Comparison of ENCODE assay signal across 21 cellular contexts in the genomic region with DNA sequence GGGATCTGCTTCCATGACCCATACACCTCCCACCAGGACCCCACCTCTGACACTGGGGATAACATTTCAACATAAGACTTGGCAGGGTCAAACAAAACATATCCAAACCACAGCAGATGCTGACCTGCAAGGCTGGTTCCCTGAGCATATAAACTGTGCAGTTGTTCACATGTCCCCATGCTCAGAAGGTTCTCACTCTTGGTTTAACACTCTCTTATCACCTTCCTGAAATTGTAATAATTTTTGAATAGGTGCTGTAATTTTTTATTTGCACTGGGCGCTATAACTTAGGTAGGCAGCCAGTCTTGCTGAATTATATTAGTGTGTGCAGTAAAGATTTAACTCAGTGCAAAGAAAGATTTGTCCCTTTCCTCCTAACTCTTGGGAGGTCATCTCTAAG.
DNase-seq lines count a peak whose midpoint lies in the region; ATAC-seq, FAIRE-seq and TF ChIP-seq lines count a peak whose summit lies in the region.
"Had no signal": no experiment of that assay in that cellular context is flagged by ENCODE, and none has a peak within 500 bp of the region (broad histone marks: within the 10 kb centered on the region; RNA-seq: fewer than 3 reads in every experiment).

No MANE protein-coding gene starts in this region.

- dilution Hi-C loops in keratinocyte (cut with MboI; ENCODE audit: extremely low pct_ligation_motif_present, low sequenced_read_pairs), result no loop called here

- H3K9me1 ChIP-seq in keratinocyte (ENCODE audit: control insufficient read depth, extremely low read depth, insufficient read depth, low read length), result no peaks in the 10 kb centered on the region

- no peaks in the 10 kb centered on the region for H3K9me3 ChIP-seq in OCI-LY7 (ENCODE audit: low read length)
- H3K9me3 ChIP-seq in keratinocyte (ENCODE audit: control insufficient read depth, low read depth, low read length), result no peaks in the 10 kb centered on the region
- H3K9me3 ChIP-seq in mucosa of descending colon, result no peaks in the 10 kb centered on the region
- no peaks in the 10 kb centered on the region for H3K9me3 ChIP-seq in osteoblast (ENCODE audit: low read depth, low read length)
- no peaks in the 10 kb centered on the region for H3K9me3 ChIP-seq in CD8-positive, alpha-beta memory T cell (ENCODE audit: low read length)

- H3K4me2 ChIP-seq in OCI-LY7 (ENCODE audit: low read length) (no peak overlapping the region), keratinocyte (ENCODE audit: control insufficient read depth, extremely low read depth, insufficient read depth, low read depth, low read length) (no peak overlapping the region), osteoblast (ENCODE audit: insufficient read depth, low read length) (no peak overlapping the region)
- H3K4me2 ChIP-seq: BLaER1 treated with 17β-estradiol and CSF1 and Interleukin-3, amounts not matched to agents 10 nM and 100 nM had no signal

- FAIRE-seq in keratinocyte (lab: Jason Lieb, UNC) (peak; percentile 20), D721Med (lab: Jason Lieb, UNC) (no peak)
- FAIRE-seq: A204.1, G401.6, GM12891, GM19239 had no signal

- H3K27me3 ChIP-seq in keratinocyte (ENCODE audit: control insufficient read depth, extremely low read depth, insufficient read depth, low read length) (no peaks in the 10 kb centered on the region), osteoblast (ENCODE audit: insufficient read depth, low read length) (no peaks in the 10 kb centered on the region)
- H3K27me3 ChIP-seq in CD8-positive, alpha-beta memory T cell (ENCODE audit: insufficient read depth, low read length, poor library complexity, severe bottlenecking), result no peaks in the 10 kb centered on the region
- H3K27me3 ChIP-seq: BLaER1 treated with 17β-estradiol and CSF1 and Interleukin-3, amounts not matched to agents 10 nM and 100 nM had no signal

- no peak overlapping the region for H3K4me3 Mint-ChIP-seq in CD8-positive, alpha-beta memory T cell
- H3K4me3 Mint-ChIP-seq in activated T-helper 1 cell treated with anti-CD3 and anti-CD28 coated beads, Interleukin-12 subunit alpha, Interleukin-12 subunit beta, Interleukin-2, Interleukin-4 antibody, amounts not matched to agents 30 ng/mL and 10 ng/mL and 1 ng/mL, durations not matched to agents 14 hours and 24 hours and 36 hours, result no peak overlapping the region
- H3K4me3 Mint-ChIP-seq: B cell; CD4-positive, alpha-beta T cell; CD8-positive, alpha-beta T cell had no signal

- H3K4me3 ChIP-seq in OCI-LY7 (ENCODE audit: low read depth, low read length, poor library complexity, severe bottlenecking) (no peak overlapping the region), keratinocyte (ENCODE audit: control insufficient read depth in 2 of 3, extremely low read depth in 1 of 3, insufficient read depth in 2 of 3, low read depth in 1 of 3, low read length in 3 of 3) (no peak overlapping the region), mucosa of descending colon (no peak overlapping the region), osteoblast (ENCODE audit: insufficient read depth, low read length) (no peak overlapping the region)
- H3K4me3 ChIP-seq in CD8-positive, alpha-beta memory T cell (ENCODE audit: low read length), result no peak overlapping the region
- H3K4me3 ChIP-seq: BLaER1 treated with 17β-estradiol and CSF1 and Interleukin-3, amounts not matched to agents 10 nM and 100 nM had no signal

- TF ChIP-seq CTCF in OCI-LY7 (conservative IDR thresholded peaks at IDR 0.05; ENCODE audit: low read length) (no peak), keratinocyte (optimal IDR thresholded peaks at IDR 0.05 in 1 of 3, IDR thresholded peaks at IDR 0.05 in 1 of 3, conservative IDR thresholded peaks at IDR 0.05 in 1 of 3; ENCODE audit: extremely low read depth in 1 of 3, insufficient read depth in 2 of 3, low read length in 3 of 3) (no peak), mucosa of descending colon (IDR thresholded peaks at IDR 0.05) (no peak), osteoblast (IDR thresholded peaks at IDR 0.05; ENCODE audit: extremely low read depth, low read depth, low read length) (no peak), D721Med (IDR thresholded peaks at IDR 0.05; ENCODE audit: insufficient read depth, missing control alignments) (no peak)

- H3K36me3 Mint-ChIP-seq in CD8-positive, alpha-beta memory T cell, result peaks cover 0 to 2% (median 0%) of the 10 kb centered on the region in 3 donors
- no peaks in the 10 kb centered on the region for H3K36me3 Mint-ChIP-seq in activated T-helper 1 cell treated with anti-CD3 and anti-CD28 coated beads, Interleukin-12 subunit alpha, Interleukin-12 subunit beta, Interleukin-2, Interleukin-4 antibody, amounts not matched to agents 30 ng/mL and 10 ng/mL and 1 ng/mL, durations not matched to agents 14 hours and 24 hours and 36 hours (ENCODE audit: low read depth)
- H3K36me3 Mint-ChIP-seq: CD8-positive, alpha-beta T cell had no signal

- no peaks in the 10 kb centered on the region for H4K20me1 ChIP-seq in OCI-LY7 (ENCODE audit: insufficient read depth, low read length)
- no peaks in the 10 kb centered on the region for H4K20me1 ChIP-seq in keratinocyte (ENCODE audit: control insufficient read depth, extremely low read depth, insufficient read depth, low read length)
- H4K20me1 ChIP-seq in osteoblast (ENCODE audit: insufficient read depth, low read length), result no peaks in the 10 kb centered on the region
- H4K20me1 ChIP-seq: BLaER1 treated with 17β-estradiol and CSF1 and Interleukin-3, amounts not matched to agents 10 nM and 100 nM had no signal

- H3K27me3 Mint-ChIP-seq in CD8-positive, alpha-beta memory T cell, result peaks cover 0 to 1% of the 10 kb centered on the region in 2 donors
- H3K27me3 Mint-ChIP-seq in activated T-helper 1 cell treated with anti-CD3 and anti-CD28 coated beads, Interleukin-12 subunit alpha, Interleukin-12 subunit beta, Interleukin-2, Interleukin-4 antibody, amounts not matched to agents 30 ng/mL and 10 ng/mL and 1 ng/mL, durations not matched to agents 14 hours and 24 hours and 36 hours (ENCODE audit: insufficient read depth), result no peaks in the 10 kb centered on the region
- H3K27me3 Mint-ChIP-seq: B cell; CD4-positive, alpha-beta T cell had no signal

- no peaks in the 10 kb centered on the region for H3K4me1 Mint-ChIP-seq in CD8-positive, alpha-beta memory T cell
- H3K4me1 Mint-ChIP-seq in activated T-helper 1 cell treated with anti-CD3 and anti-CD28 coated beads, Interleukin-12 subunit alpha, Interleukin-12 subunit beta, Interleukin-2, Interleukin-4 antibody, amounts not matched to agents 30 ng/mL and 10 ng/mL and 1 ng/mL, durations not matched to agents 14 hours and 24 hours and 36 hours (ENCODE audit: low read depth), result no peaks in the 10 kb centered on the region
- H3K4me1 Mint-ChIP-seq: B cell had no signal

- no peaks in the 10 kb centered on the region for H3K9me2 ChIP-seq in OCI-LY7 (ENCODE audit: insufficient read depth, low read length)

- H3K9me3 Mint-ChIP-seq in CD8-positive, alpha-beta memory T cell, result peaks cover 4 to 16% (median 6%) of the 10 kb centered on the region in 5 donors
- H3K9me3 Mint-ChIP-seq in activated T-helper 1 cell treated with anti-CD3 and anti-CD28 coated beads, Interleukin-12 subunit alpha, Interleukin-12 subunit beta, Interleukin-2, Interleukin-4 antibody, amounts not matched to agents 30 ng/mL and 10 ng/mL and 1 ng/mL, durations not matched to agents 14 hours and 24 hours and 36 hours, result peaks cover 3% of the 10 kb centered on the region

- CTCF ChIA-PET in OCI-LY7 (lab: Charles Lee; ENCODE audit: unreplicated experiment), result no interaction called here
- CTCF ChIA-PET in CD8-positive, alpha-beta memory T cell (lab: Charles Lee), result no interaction called here

- peak; percentile 60 for ATAC-seq in mucosa of descending colon
- ATAC-seq: CD8-positive, alpha-beta T cell had no signal

- H3K79me2 ChIP-seq in OCI-LY7 (ENCODE audit: insufficient read depth, low read depth, low read length) (no peaks in the 10 kb centered on the region), keratinocyte (ENCODE audit: control insufficient read depth, insufficient read depth, low read length) (no peaks in the 10 kb centered on the region), osteoblast (ENCODE audit: insufficient read depth, low read length) (no peaks in the 10 kb centered on the region)

- H3K4me1 ChIP-seq in OCI-LY7 (ENCODE audit: insufficient read depth, low read length, poor library complexity, severe bottlenecking) (no peaks in the 10 kb centered on the region), keratinocyte (ENCODE audit: control insufficient read depth, extremely low read depth, insufficient read depth, low read length) (no peaks in the 10 kb centered on the region), mucosa of descending colon (ENCODE audit: low read depth) (no peaks in the 10 kb centered on the region), osteoblast (ENCODE audit: insufficient read depth, low read length) (peaks cover 3% of the 10 kb centered on the region)
- no peaks in the 10 kb centered on the region for H3K4me1 ChIP-seq in CD8-positive, alpha-beta memory T cell (ENCODE audit: insufficient read depth, low read length)
- H3K4me1 ChIP-seq: BLaER1 treated with 17β-estradiol and CSF1 and Interleukin-3, amounts not matched to agents 10 nM and 100 nM had no signal

- intact Hi-C loops in OCI-LY7 (cut with micrococcal nuclease; ENCODE audit: unreplicated experiment), result no loop called here
- intact Hi-C loops in mucosa of descending colon (cut with DNase I, micrococcal nuclease), result no loop called here
- intact Hi-C loops in activated T-helper 1 cell treated with anti-CD3 and anti-CD28 coated beads, Interleukin-12 subunit alpha, Interleukin-12 subunit beta, Interleukin-2, Interleukin-4 antibody, amounts not matched to agents 30 ng/mL and 10 ng/mL and 1 ng/mL, durations not matched to agents 14 hours and 24 hours and 36 hours (cut with micrococcal nuclease), result no loop called here

- H3K27ac ChIP-seq in OCI-LY7 (ENCODE audit: low read depth, low read length, poor library complexity, severe bottlenecking) (no peak overlapping the region), keratinocyte (ENCODE audit: control insufficient read depth, insufficient read depth, low read length) (no peak overlapping the region), osteoblast (ENCODE audit: low read depth, low read length) (no peak overlapping the region)
- no peak overlapping the region for H3K27ac ChIP-seq in CD8-positive, alpha-beta memory T cell (ENCODE audit: low read depth, low read length)
- H3K27ac ChIP-seq: BLaER1 treated with 17β-estradiol and CSF1 and Interleukin-3, amounts not matched to agents 10 nM and 100 nM; C4-2B had no signal

- no peak overlapping the region for H3K27ac Mint-ChIP-seq in CD8-positive, alpha-beta memory T cell
- no peak overlapping the region for H3K27ac Mint-ChIP-seq in activated T-helper 1 cell treated with anti-CD3 and anti-CD28 coated beads, Interleukin-12 subunit alpha, Interleukin-12 subunit beta, Interleukin-2, Interleukin-4 antibody, amounts not matched to agents 30 ng/mL and 10 ng/mL and 1 ng/mL, durations not matched to agents 14 hours and 24 hours and 36 hours
- H3K27ac Mint-ChIP-seq: B cell; CD4-positive, alpha-beta T cell; CD8-positive, alpha-beta T cell had no signal

- H2AFZ ChIP-seq in OCI-LY7 (ENCODE audit: low read length) (peak overlapping the region; percentile 10; the same call in 1 of the 2 replicates), keratinocyte (ENCODE audit: control insufficient read depth, low read length) (no peak overlapping the region), osteoblast (ENCODE audit: low read length) (no peak overlapping the region)

- no peak for DNase-seq in OCI-LY7 (ENCODE audit: low spot score)
- DNase-seq in keratinocyte (ENCODE audit: low read depth, low spot score), result no peak
- peak in 1 of 3 donors; percentile 23 for DNase-seq in mucosa of descending colon
- no peak for DNase-seq in osteoblast (ENCODE audit: insufficient read length, low spot score, missing footprints)
- no peak for DNase-seq in CD8-positive, alpha-beta memory T cell
- DNase-seq in activated T-helper 1 cell treated with anti-CD3 and anti-CD28 coated beads, Interleukin-12 subunit alpha, Interleukin-12 subunit beta, Interleukin-2, Interleukin-4 antibody, amounts not matched to agents 30 ng/mL and 10 ng/mL and 1 ng/mL, durations not matched to agents 14 hours and 24 hours and 36 hours (ENCODE audit: low spot score), result no peak
- DNase-seq in D721Med (ENCODE audit: insufficient read length, low spot score), result no peak
- DNase-seq: 8988T; ACHN; CD4-positive, alpha-beta T cell; CD8-positive, alpha-beta T cell; COR-L47; DMS79 treated with DMSO at 0.1 percent for 48 hours; GF-D8 had no signal

- H3K9ac ChIP-seq in keratinocyte (ENCODE audit: control insufficient read depth, extremely low read depth, insufficient read depth, low read length), result no peak overlapping the region
- H3K9ac ChIP-seq: BLaER1 treated with 17β-estradiol and CSF1 and Interleukin-3, amounts not matched to agents 10 nM and 100 nM had no signal

- no peaks in the 10 kb centered on the region for H3K36me3 ChIP-seq in OCI-LY7 (ENCODE audit: insufficient read depth, low read length)
- H3K36me3 ChIP-seq in keratinocyte (ENCODE audit: control insufficient read depth in 2 of 2, extremely low read depth in 1 of 2, insufficient read depth in 2 of 2, low read length in 2 of 2), result no peaks in the 10 kb centered on the region
- H3K36me3 ChIP-seq in mucosa of descending colon (ENCODE audit: low read depth), result no peaks in the 10 kb centered on the region
- H3K36me3 ChIP-seq in osteoblast (ENCODE audit: insufficient read depth, low read length), result no peaks in the 10 kb centered on the region
- H3K36me3 ChIP-seq in CD8-positive, alpha-beta memory T cell (ENCODE audit: insufficient read depth, low read length), result no peaks in the 10 kb centered on the region
- H3K36me3 ChIP-seq: BLaER1 treated with 17β-estradiol and CSF1 and Interleukin-3, amounts not matched to agents 10 nM and 100 nM had no signal

- no TSS peak for BruUV-seq in OCI-LY7 (replicated peaks; lab: Mats Ljungman, UMichigan)

- POLR2A ChIA-PET in OCI-LY7 (lab: Charles Lee), result interaction anchor here (1.0 to 1.2 kb wide), 2 partner anchors 22 to 23 kb away, joined by 3 read pairs; no protein-coding TSS in a partner anchor
- POLR2A ChIA-PET in CD8-positive, alpha-beta memory T cell (lab: Charles Lee), result no interaction called here
